Comparison of ENCODE assay signal across 8 cellular contexts in the genomic region with DNA sequence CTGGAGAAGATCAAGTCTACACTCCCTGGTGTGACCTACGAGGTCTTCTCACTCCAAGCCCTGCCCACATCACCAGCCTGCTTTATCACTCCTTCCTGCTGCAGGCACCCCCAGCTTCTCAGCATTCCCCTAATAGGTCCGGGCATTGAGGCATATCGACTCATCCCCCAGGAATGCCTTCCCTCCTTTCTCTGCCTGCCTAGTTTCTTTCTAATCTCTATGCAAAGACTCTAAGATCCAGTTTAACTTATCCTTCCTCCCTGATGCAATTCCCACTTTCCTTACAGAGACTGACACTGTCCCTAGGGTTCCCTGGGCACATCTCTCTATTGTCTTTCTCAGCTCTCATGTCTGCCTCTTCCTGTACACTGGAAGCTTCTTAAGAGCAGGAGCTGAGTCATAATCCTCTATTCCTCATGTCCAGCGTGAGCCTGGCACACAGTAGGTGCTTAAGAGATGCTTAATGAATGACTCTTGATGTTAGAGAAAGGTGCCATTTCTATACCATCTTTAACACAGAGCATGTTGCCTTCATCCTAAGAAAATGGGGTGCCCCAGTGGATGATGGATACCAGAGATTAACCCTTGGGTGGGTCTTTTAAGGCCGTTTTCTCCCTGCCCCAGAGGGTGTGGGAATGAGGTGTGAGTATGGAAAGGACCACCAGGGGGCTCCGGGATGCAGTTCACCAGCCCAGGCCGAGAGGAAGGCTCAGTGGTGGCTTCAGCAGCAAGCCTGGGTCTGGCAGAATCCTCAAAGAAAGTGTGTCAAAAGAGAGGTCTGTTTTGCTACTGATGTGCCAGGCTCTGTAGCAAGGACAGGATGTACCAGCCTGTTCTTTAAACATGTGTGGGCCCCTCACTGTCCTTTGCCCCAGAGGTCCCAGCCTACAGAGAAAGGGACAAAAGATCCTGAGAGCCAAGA. TPM values are rescaled to one million over a fixed set of nuclear protein-coding genes. Genes with fewer than 3 reads are reported as not detected.
DNase-seq lines count a peak whose midpoint lies in the region; TF ChIP-seq lines count a peak whose summit lies in the region.

No MANE protein-coding gene starts in this region.

- H3K79me2 ChIP-seq in PC-9 (ENCODE audit: low read depth): no peaks in the 10 kb centered on the region

- H3K36me3 ChIP-seq in PC-9 (ENCODE audit: low read depth): no peaks in the 10 kb centered on the region

- CTCF ChIA-PET in PC-9 (lab: Charles Lee): no interaction called here

- H3K27ac ChIP-seq in PC-9: peak overlapping the region; percentile 93

- peaks cover 35% of the 10 kb centered on the region for H3K4me1 ChIP-seq in PC-9 (replicated peaks; ENCODE audit: insufficient read depth)

- intact Hi-C loops in PC-9 (cut with micrococcal nuclease; ENCODE audit: unreplicated experiment): loop anchor here (5.0 to 10.0 kb wide), 2 partner anchors 260 to 483 kb away; a partner anchor contains a TSS

- DNase-seq in NCI-H2171 treated with DMSO at 0.1 percent for 48 hours (lab: John Stamatoyannopoulos, UW) (peak; percentile 18), NCI-H2171 (lab: John Stamatoyannopoulos, UW) (no peak), HT-29 (ENCODE audit: low spot score) (peak; percentile 86), PC-9 (peak; percentile 62 to 78), brain pericyte (ENCODE audit: low read depth, low spot score) (peak; percentile 58), islet precursor cell (peak; percentile 96)
- peak in 3 of 4 experiments; percentile 7 to 25 (median 13) for DNase-seq in stimulated activated CD4-positive, alpha-beta T cell treated with anti-CD3 and anti-CD28 coated beads, Interleukin-1b, Interleukin-23, amount 100 ng/mL, for 24 hours (ENCODE audit: low read depth in 4 of 4, low spot score in 1 of 4)
- DNase-seq in effector CD8-positive, alpha-beta T cell (lab: John Stamatoyannopoulos, UW): no peak

- no peaks in the 10 kb centered on the region for H4K20me1 ChIP-seq in PC-9 (ENCODE audit: insufficient read depth)

- peak overlapping the region; percentile 48 for H3K4me2 ChIP-seq in PC-9

- H3K9me3 ChIP-seq in PC-9 (ENCODE audit: insufficient read depth, low read depth): no peaks in the 10 kb centered on the region; the same call in 1 of the 2 replicates

- BruUV-seq in PC-9 (replicated peaks; lab: Mats Ljungman, UMichigan): TSS peak; percentile 89

- POLR2A ChIA-PET in PC-9 (lab: Charles Lee; ENCODE audit: unreplicated experiment): interaction anchor here (0.7 kb wide), 1 partner anchor 13 kb away, joined by 4 read pairs; no protein-coding TSS in a partner anchor

- peak overlapping the region; percentile 57; the same call in 1 of the 2 replicates for H2AFZ ChIP-seq in PC-9

- H3K9me2 ChIP-seq in PC-9 (ENCODE audit: insufficient read depth): no peaks in the 10 kb centered on the region

- no peak overlapping the region for H3K4me3 ChIP-seq in PC-9

- H3K27me3 ChIP-seq in PC-9 (ENCODE audit: insufficient read depth, low read depth): no peaks in the 10 kb centered on the region

- TF ChIP-seq CTCF in PC-9 (conservative IDR thresholded peaks at IDR 0.05): peak; percentile 72

- peaks cover 8% of the 10 kb centered on the region; the same call in 1 of the 2 replicates for H3F3A ChIP-seq in PC-9 (ENCODE audit: insufficient read depth, low read depth)

RNA-seq across cellular contexts. Expression of a gene that starts 34.7 kb away (rescaled TPM):
- total RNA-seq in HT-29 (2014; rRNA removed; shearing (Covaris generic)): 13.9 and 16.7 TPM in 2 replicates
- 31.5 and 41.2 TPM in 2 replicates for total RNA-seq in PC-9 (2021)

Comparison
In these comparisons a context has a peak if more than half of its experiments do, and no peak if none do; other contexts are left out.
1. DNase-seq: peak in NCI-H2171 treated with DMSO at 0.1 percent for 48 hours (single experiment), HT-29 (single experiment), PC-9 (2 of 2), brain pericyte (single experiment), islet precursor cell (single experiment) and stimulated activated CD4-positive, alpha-beta T cell treated with anti-CD3 and anti-CD28 coated beads, Interleukin-1b, Interleukin-23, amount 100 ng/mL, for 24 hours (3 of 4); none in NCI-H2171 (single experiment) and effector CD8-positive, alpha-beta T cell (single experiment).